ENCODE assay signal across 28 cellular contexts in the genomic region with DNA sequence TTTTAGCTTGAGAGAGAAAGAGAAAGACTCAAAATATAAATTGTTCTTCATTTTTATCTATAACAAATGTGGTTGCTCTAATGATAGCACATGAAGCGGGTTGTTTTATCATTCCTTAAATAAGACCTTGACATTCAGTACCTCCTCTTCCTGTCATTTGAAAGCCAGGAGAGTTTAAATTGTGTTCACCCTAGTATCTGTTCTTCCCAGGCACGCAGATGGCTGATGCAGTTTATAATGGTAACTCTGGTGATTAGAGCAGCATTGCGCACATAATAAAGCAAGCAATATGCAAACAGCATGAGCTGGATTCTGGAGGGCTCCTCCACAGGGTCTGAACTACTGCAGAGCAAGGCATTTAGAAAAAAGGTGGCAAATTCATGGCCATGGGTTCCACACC.
"Had no signal": no experiment of that assay in that cellular context is flagged by ENCODE, and none has a peak within 500 bp of the region (broad histone marks: within the 10 kb centered on the region; RNA-seq: fewer than 3 reads in every experiment).

No MANE protein-coding gene starts in this region.

- FAIRE-seq: colon, kidney had no signal

- H3K9me3 ChIP-seq: esophagus muscularis mucosa, gastroesophageal sphincter, mucosa of descending colon, prostate gland, right atrium auricular region, suprapubic skin had no signal

- H3K36me3 ChIP-seq: esophagus muscularis mucosa, gastroesophageal sphincter, heart left ventricle, neural progenitor cell, prostate gland, right atrium auricular region, suprapubic skin had no signal

- H3K4me3 ChIP-seq: esophagus muscularis mucosa, gastroesophageal sphincter, heart left ventricle, hepatocyte, lung, mucosa of descending colon, neural progenitor cell, prostate gland, right atrium auricular region, smooth muscle cell, suprapubic skin had no signal

- H3K9ac ChIP-seq: neural progenitor cell, parathyroid adenoma had no signal

- H3K27ac ChIP-seq: epithelial cell of prostate, esophagus muscularis mucosa, gastroesophageal sphincter, heart left ventricle, hepatocyte, neural progenitor cell, parathyroid adenoma, prostate gland, right atrium auricular region, suprapubic skin had no signal

- ATAC-seq: foreskin keratinocyte; gastroesophageal sphincter; heart left ventricle; left lobe of liver; mucosa of descending colon; natural killer cell treated with Interleukin-12 subunit alpha and Interleukin-12 subunit beta and Interleukin-15 and Interleukin-18, amount 100 ng/mL, for 72 hours; sciatic nerve; stimulated activated naive CD8-positive, alpha-beta T cell treated with anti-CD3 and anti-CD28 coated beads, Interleukin-15, amount 100 ng/mL, for 72 hours had no signal

- DNase-seq: effector CD8-positive, alpha-beta T cell; endodermal cell; foreskin keratinocyte; heart left ventricle; kidney; mucosa of descending colon; naive B cell; stimulated activated CD4-positive, alpha-beta T cell treated with anti-CD3 and anti-CD28 coated beads, Interleukin-12 subunit alpha, Interleukin-12 subunit beta, amount 100 ng/mL, for 4 hours; stimulated activated CD4-positive, alpha-beta T cell treated with anti-CD3 and anti-CD28 coated beads, Interleukin-1b, Interleukin-23, amount 100 ng/mL, for 48 hours; stimulated activated CD4-positive, alpha-beta T cell treated with anti-CD3 and anti-CD28 coated beads, Interleukin-4, amount 100 ng/mL, for 1 hour; stimulated activated CD8-positive, alpha-beta memory T cell treated with anti-CD3 and anti-CD28 coated beads, Interleukin-4, amount 100 ng/mL, for 48 hours; stimulated activated naive CD4-positive, alpha-beta T cell; stimulated activated naive CD8-positive, alpha-beta T cell treated with anti-CD3 and anti-CD28 coated beads, Interleukin-15, amount 100 ng/mL, for 72 hours had no signal

- H2AFZ ChIP-seq: hepatocyte, neural progenitor cell, parathyroid adenoma had no signal

- H3K4me2 ChIP-seq: hepatocyte, neural progenitor cell, smooth muscle cell had no signal

- H3K79me2 ChIP-seq: hepatocyte, parathyroid adenoma had no signal

- H3K27me3 ChIP-seq: esophagus muscularis mucosa, foreskin keratinocyte, gastroesophageal sphincter, heart left ventricle, hepatocyte, neural progenitor cell, right atrium auricular region, suprapubic skin had no signal

- H3K4me1 ChIP-seq: right atrium auricular region, suprapubic skin had no signal
